ENCODE assay signal across 10 cellular contexts in genomic region chr10:11035318-11035920, GRCh38. TPM values are rescaled to one million over a fixed set of nuclear protein-coding genes. Genes with fewer than 3 reads are reported as not detected.
A peak's percentile ranks its signal among the peaks of the same experiment; 100 is the strongest.
DNase-seq lines count a peak whose midpoint lies in the region; FAIRE-seq and TF ChIP-seq lines count a peak whose summit lies in the region.
"Had no signal": no experiment of that assay in that cellular context is flagged by ENCODE, and none has a peak within 500 bp of the region (broad histone marks: within the 10 kb centered on the region; RNA-seq: fewer than 3 reads in every experiment).

No MANE protein-coding gene starts in this region.

- 0 out of 8 replicates have a peak overlapping the region, but pooled peaks of 1 of the 4 experiments have one; percentile 13 for H3K4me3 ChIP-seq in H1 (ENCODE audit: extremely low read depth in 1 of 4, insufficient read depth in 2 of 4, low read depth in 3 of 4, low read length in 4 of 4)
- H3K4me3 ChIP-seq in keratinocyte (ENCODE audit: control insufficient read depth in 2 of 3, extremely low read depth in 1 of 3, insufficient read depth in 2 of 3, low read depth in 1 of 3, low read length in 3 of 3) = no peak overlapping the region

- H2BK20ac ChIP-seq in H1 (ENCODE audit: low read length) = no peak overlapping the region

- H2BK5ac ChIP-seq in H1 (ENCODE audit: low read depth, low read length) = no peak overlapping the region; the same call in 1 of the 2 replicates

- H2AFZ ChIP-seq in H1 (ENCODE audit: low read length) (no peak overlapping the region), keratinocyte (ENCODE audit: control insufficient read depth, low read length) (no peak overlapping the region)

- no peak for TF ChIP-seq RAD21 in H1 (IDR thresholded peaks at IDR 0.05 in 1 of 2, conservative IDR thresholded peaks at IDR 0.05 in 1 of 2; ENCODE audit: low read depth in 2 of 2, low read length in 2 of 2)

- no peaks in the 10 kb centered on the region for H3K9me1 ChIP-seq in keratinocyte (ENCODE audit: control insufficient read depth, extremely low read depth, insufficient read depth, low read length)

- no peak for TF ChIP-seq POLR2A in H1 (IDR thresholded peaks at IDR 0.05; ENCODE audit: control extremely low read depth in 1 of 2, low read depth in 2 of 2, low read length in 2 of 2)
- TF ChIP-seq POLR2A in GM12892 (IDR thresholded peaks at IDR 0.05; ENCODE audit: low read depth, low read length) = no peak

- no peak overlapping the region for H3K56ac ChIP-seq in H1 (replicated peaks; ENCODE audit: insufficient read length, low read depth, low read length)

- POLR2A ChIA-PET in H1 (lab: Charles Lee; ENCODE audit: partially characterized antibody) = interaction anchor here (0.8 to 2.0 kb wide), 2 partner anchors 17 to 59 kb away, joined by 3 to 4 read pairs; no protein-coding TSS in a partner anchor

- no peak overlapping the region for H2AK5ac ChIP-seq in H1 (ENCODE audit: low read depth, low read length)

- H2BK120ac ChIP-seq in H1 (replicated peaks; ENCODE audit: low read depth, low read length) = no peak overlapping the region

- H3K23me2 ChIP-seq in H1 (ENCODE audit: low read depth, low read length) = no peaks in the 10 kb centered on the region

- H3K79me2 ChIP-seq in H1 (ENCODE audit: control insufficient read depth in 1 of 2, insufficient read depth in 2 of 2, low read length in 2 of 2) (0 out of 4 replicates have a peak, but pooled peaks cover 0 to 4% of the 10 kb centered on the region in 2 experiments), keratinocyte (ENCODE audit: control insufficient read depth, insufficient read depth, low read length) (peaks cover 7% of the 10 kb centered on the region)

- H4K20me1 ChIP-seq in H1 (replicated peaks in 1 of 2; ENCODE audit: control insufficient read depth in 1 of 2, insufficient read depth in 2 of 2, low read length in 2 of 2) (no peaks in the 10 kb centered on the region), keratinocyte (ENCODE audit: control insufficient read depth, extremely low read depth, insufficient read depth, low read length) (no peaks in the 10 kb centered on the region)

- no peak overlapping the region for H3K23ac ChIP-seq in H1 (ENCODE audit: insufficient read length)

- DNase-seq in NCI-H526 (lab: John Stamatoyannopoulos, UW) = peak; percentile 10 to 15
- DNase-seq in NCI-H526 treated with DMSO at 0.1 percent for 48 hours (lab: John Stamatoyannopoulos, UW) = no peak
- no peak for DNase-seq in H1 (ENCODE audit: low read depth in 1 of 2, low spot score in 2 of 2)
- DNase-seq in keratinocyte (ENCODE audit: low read depth, low spot score) = no peak
- DNase-seq in NCI-H2081 treated with DMSO at 0.1 percent for 48 hours (lab: John Stamatoyannopoulos, UW) = no peak
- no peak for DNase-seq in activated naive CD4-positive, alpha-beta T cell treated with anti-CD3 and anti-CD28 coated beads, Interleukin-2, amount 50 U/mL, for 16 hours
- DNase-seq in stimulated activated CD4-positive, alpha-beta T cell treated with anti-CD3 and anti-CD28 coated beads, Interleukin-2, amount 100 ng/mL, for 24 hours = no peak
- no peak for DNase-seq in GM12892 (ENCODE audit: insufficient read length)
- DNase-seq: activated naive CD4-positive, alpha-beta T cell; AML-193 had no signal

- peak overlapping the region; percentile 57 for H4K91ac ChIP-seq in H1 (replicated peaks; ENCODE audit: insufficient read length, low read length)

- FAIRE-seq in H1 (lab: Jason Lieb, UNC) (no peak), keratinocyte (lab: Jason Lieb, UNC) (peak; percentile 93), GM12892 (lab: Jason Lieb, UNC) (no peak)

- no peaks in the 10 kb centered on the region; the same call in 1 of the 2 replicates for H3K79me1 ChIP-seq in H1 (ENCODE audit: low read depth, low read length)

- H3K36me3 ChIP-seq in H1 (ENCODE audit: control insufficient read depth in 2 of 4, insufficient read depth in 4 of 4, low read length in 3 of 4) = no peaks in the 10 kb centered on the region
- H3K36me3 ChIP-seq in keratinocyte (ENCODE audit: control insufficient read depth in 2 of 2, extremely low read depth in 1 of 2, insufficient read depth in 2 of 2, low read length in 2 of 2) = no peaks in the 10 kb centered on the region

- no peak overlapping the region for H4K5ac ChIP-seq in H1 (ENCODE audit: insufficient read length, low read depth, low read length)

- H3K14ac ChIP-seq in H1 (ENCODE audit: insufficient read length) = peak overlapping the region; percentile 52

- no peak overlapping the region for H3K9ac ChIP-seq in H1 (replicated peaks in 1 of 4; ENCODE audit: extremely low read depth in 1 of 4, low read depth in 3 of 4, low read length in 3 of 4)
- H3K9ac ChIP-seq in keratinocyte (ENCODE audit: control insufficient read depth, extremely low read depth, insufficient read depth, low read length) = peak overlapping the region; percentile 9

- H3K4ac ChIP-seq in H1 (replicated peaks; ENCODE audit: insufficient read length, low read depth, low read length) = no peak overlapping the region

- H2BK12ac ChIP-seq in H1 (ENCODE audit: low read depth, low read length) = peak overlapping the region; percentile 5; the same call in 1 of the 2 replicates

- H3K27me3 ChIP-seq in H1 (replicated peaks in 1 of 4; ENCODE audit: control insufficient read depth in 3 of 4, extremely low read depth in 1 of 4, insufficient read depth in 3 of 4, low read length in 3 of 4) (no peaks in the 10 kb centered on the region), keratinocyte (ENCODE audit: control insufficient read depth, extremely low read depth, insufficient read depth, low read length) (no peaks in the 10 kb centered on the region)

- H3K18ac ChIP-seq in H1 (ENCODE audit: extremely low read depth, low read length) = no peak overlapping the region

- CTCF ChIA-PET in H1 (lab: Charles Lee; ENCODE audit: partially characterized antibody) = interaction anchor here (0.5 to 2.6 kb wide), 34 partner anchors 8 to 1953 kb away, joined by 3 to 17 read pairs (median 3); partner anchors contain the start of gene CELF2

- no peak overlapping the region for H4K8ac ChIP-seq in H1 (ENCODE audit: extremely low read depth, insufficient read depth, low read length)

- dilution Hi-C loops in keratinocyte (cut with MboI; ENCODE audit: extremely low pct_ligation_motif_present, low sequenced_read_pairs) = no loop called here

- H3K9me3 ChIP-seq in H1 (ENCODE audit: insufficient read depth in 2 of 2, low read depth in 1 of 2, low read length in 1 of 2) = no peaks in the 10 kb centered on the region
- no peaks in the 10 kb centered on the region for H3K9me3 ChIP-seq in keratinocyte (ENCODE audit: control insufficient read depth, low read depth, low read length)

- no peak overlapping the region for H2BK15ac ChIP-seq in H1 (ENCODE audit: low read length)

- whole genome bisulfite sequencing in H1 (ENCODE audit: extremely low coverage in 1 of 2, insufficient coverage in 1 of 2, insufficient read length in 1 of 2, insufficient replicate concordance in 2 of 2, low coverage in 1 of 2, low lambda C conversion rate in 2 of 2, missing lambda C conversion rate in 1 of 2), 2 experiments = 26% methylated on average over 4 of the region's 4 CpGs; no CpG with 5 or more reads in 1 of the 2 experiments

- H3K4me1 ChIP-seq in H1 (replicated peaks in 1 of 4; ENCODE audit: control insufficient read depth in 3 of 4, insufficient read depth in 4 of 4, low read length in 3 of 4) (peaks cover 2 to 12% (median 8%) of the 10 kb centered on the region in 4 experiments; a peak in 4 of 7 replicates), keratinocyte (ENCODE audit: control insufficient read depth, extremely low read depth, insufficient read depth, low read length) (peaks cover 17% of the 10 kb centered on the region)

- TF ChIP-seq EP300 in H1 (IDR thresholded peaks at IDR 0.05; ENCODE audit: borderline replicate concordance in 1 of 2, low read depth in 2 of 2, low read length in 2 of 2) = no peak

- H3K27ac ChIP-seq in H1 (ENCODE audit: low read depth, low read length) (no peak overlapping the region), keratinocyte (ENCODE audit: control insufficient read depth, insufficient read depth, low read length) (peak overlapping the region; percentile 29)

- TF ChIP-seq CTCF in H1 (IDR thresholded peaks at IDR 0.05; ENCODE audit: control extremely low read depth in 1 of 3, insufficient read depth in 1 of 3, low read depth in 1 of 3, low read length in 3 of 3) (no peak), keratinocyte (optimal IDR thresholded peaks at IDR 0.05 in 1 of 3, IDR thresholded peaks at IDR 0.05 in 1 of 3, conservative IDR thresholded peaks at IDR 0.05 in 1 of 3; ENCODE audit: extremely low read depth in 1 of 3, insufficient read depth in 2 of 3, low read length in 3 of 3) (no peak)

- 0 out of 4 replicates have a peak overlapping the region, but pooled peaks of 1 of the 2 experiments have one; percentile 9 for H3K4me2 ChIP-seq in H1 (ENCODE audit: insufficient read depth in 1 of 2, low read depth in 2 of 2, low read length in 2 of 2)
- peak overlapping the region; percentile 18 for H3K4me2 ChIP-seq in keratinocyte (ENCODE audit: control insufficient read depth, extremely low read depth, insufficient read depth, low read depth, low read length)

TF ChIP-seq in H1, 55 proteins besides CTCF, POLR2A, EP300 and RAD21 (continues in another document):
- peak; percentile 44; the same call in 1 of the 2 replicates for TF ChIP-seq MAFK (IDR thresholded peaks at IDR 0.05; ENCODE audit: low read depth, low read length)
- 0 out of 2 replicates have a peak, but pooled peaks have one; percentile 42 for TF ChIP-seq BACH1 (IDR thresholded peaks at IDR 0.05; ENCODE audit: low read length)
- peak; percentile 55; the same call in 1 of the 2 replicates for TF ChIP-seq JUND (IDR thresholded peaks at IDR 0.05; ENCODE audit: low read length)
- no peak for TF ChIP-seq EGR1 (IDR thresholded peaks at IDR 0.05; ENCODE audit: borderline replicate concordance, low read depth, low read length)

RNA-seq across cellular contexts. Expression of gene CELF2, which starts 17.7 kb away (rescaled TPM):
- total RNA-seq in H1 (2021; fragmentation: NEBNext Ultra II Directional; extraction: Animal tissue kit (Norgen Biotek cat#: 25700)) = 22.7 and 22.9 TPM in 2 replicates
- polyA plus RNA-seq in H1 (2011; rRNA removed) (18.3 and 19.2 TPM in 2 replicates), keratinocyte (6.3 to 11.8 TPM (median 9.8 TPM) in 3 replicates)
- polyA plus RNA-seq in H1 (2011; cell fraction: cytosol; rRNA removed) = 16.0 TPM
- 36.7 TPM for polyA plus RNA-seq in H1 (2011; cell fraction: nucleus; rRNA removed)
- polyA plus RNA-seq in H1 (2012, experiment 1 of 2) = 13.4 to 16.8 TPM (median 16.0 TPM) in 4 replicates
- polyA plus RNA-seq in H1 (2012, experiment 2 of 2) = 1.7 TPM
- 11.7 TPM for polyA plus RNA-seq in H1 (2013, experiment 1 of 2)
- 11.7 TPM for polyA plus RNA-seq in H1 (2013, experiment 2 of 2)
- polyA minus RNA-seq in H1 (2011; rRNA and poly(A)+ RNA removed) = 32.5 and 40.9 TPM in 2 replicates
- polyA minus RNA-seq in H1 (2011; cell fraction: cytosol; rRNA and poly(A)+ RNA removed) = 20.6 TPM
- polyA minus RNA-seq in H1 (2011; cell fraction: nucleus; rRNA and poly(A)+ RNA removed) = 42.3 TPM
- 3.0 TPM for polyA plus RNA-seq in keratinocyte (2011; ENCODE audit: low read depth)
- polyA plus RNA-seq in keratinocyte (2011; cell fraction: cytosol; rRNA removed) = 9.5 and 11.8 TPM in 2 replicates
- polyA plus RNA-seq in keratinocyte (2011; cell fraction: nucleus; rRNA removed) = 9.7 and 9.8 TPM in 2 replicates
- polyA plus RNA-seq in keratinocyte (2012; ENCODE audit: low replicate concordance) = 3.8 and 7.1 TPM in 2 replicates
- 12.1 to 20.7 TPM (median 19.2 TPM) in 3 replicates for polyA minus RNA-seq in keratinocyte
- polyA minus RNA-seq in keratinocyte (2011; cell fraction: cytosol; rRNA and poly(A)+ RNA removed) = 23.6 TPM
- polyA minus RNA-seq in keratinocyte (2011; cell fraction: nucleus; rRNA and poly(A)+ RNA removed) = 10.3 and 22.9 TPM in 2 replicates
- 39.7 TPM for polyA plus RNA-seq in GM12892 (2012; ENCODE audit: missing spikeins)

Comparison
In these comparisons a context has a peak if more than half of its experiments do, and no peak if none do; other contexts are left out.
1. DNase-seq: peak in NCI-H526 (2 of 2); none in NCI-H526 treated with DMSO at 0.1 percent for 48 hours (single experiment), H1 (0 of 2), keratinocyte (single experiment), NCI-H2081 treated with DMSO at 0.1 percent for 48 hours (single experiment), activated naive CD4-positive, alpha-beta T cell treated with anti-CD3 and anti-CD28 coated beads, Interleukin-2, amount 50 U/mL, for 16 hours (single experiment), stimulated activated CD4-positive, alpha-beta T cell treated with anti-CD3 and anti-CD28 coated beads, Interleukin-2, amount 100 ng/mL, for 24 hours (0 of 2) and GM12892 (single experiment).